12 cellular contexts compared by ENCODE assay signal in genomic region chrX:72069380-72070160, GRCh38.
DNase-seq lines count a peak whose midpoint lies in the region; ATAC-seq and TF ChIP-seq lines count a peak whose summit lies in the region.
"Had no signal": no experiment of that assay in that cellular context is flagged by ENCODE, and none has a peak within 500 bp of the region (broad histone marks: within the 10 kb centered on the region; RNA-seq: fewer than 3 reads in every experiment).

No MANE protein-coding gene starts in this region.

- no peak for ATAC-seq in stimulated activated effector memory CD8-positive, alpha-beta T cell treated with anti-CD3 and anti-CD28 coated beads, Interleukin-12 subunit alpha, Interleukin-12 subunit beta, amount 100 ng/mL, for 72 hours
- no peak for ATAC-seq in aorta (ENCODE audit: low FRiP score)

- TF ChIP-seq CTCF in WERI-Rb-1 (IDR thresholded peaks at IDR 0.05; ENCODE audit: low read depth, low read length), result no peak
- no peak for TF ChIP-seq CTCF in colonic mucosa (IDR thresholded peaks at IDR 0.05)

- peaks cover 34% of the 10 kb centered on the region for H3K4me1 Mint-ChIP-seq in stimulated activated effector memory CD8-positive, alpha-beta T cell treated with anti-CD3 and anti-CD28 coated beads, Interleukin-12 subunit alpha, Interleukin-12 subunit beta, amount 100 ng/mL, for 72 hours

- 48 to 51% methylated on average over 13 to 14 of the region's 14 CpGs for WGBS in aorta, 2 donors

- H3K9me3 Mint-ChIP-seq in stimulated activated effector memory CD8-positive, alpha-beta T cell treated with anti-CD3 and anti-CD28 coated beads, Interleukin-12 subunit alpha, Interleukin-12 subunit beta, amount 100 ng/mL, for 72 hours, result no peaks in the 10 kb centered on the region

- H3K27me3 ChIP-seq in WERI-Rb-1 (ENCODE audit: insufficient read depth, low read depth, severe bottlenecking), result no peaks in the 10 kb centered on the region
- H3K27me3 ChIP-seq in iPS-20b (ENCODE audit: insufficient read depth, low read length), result no peaks in the 10 kb centered on the region
- no peaks in the 10 kb centered on the region for H3K27me3 ChIP-seq in aorta (ENCODE audit: control insufficient read depth in 1 of 2, insufficient read depth in 2 of 2, low read length in 1 of 2)
- H3K27me3 ChIP-seq in colonic mucosa, result peaks cover 13% of the 10 kb centered on the region
- H3K27me3 ChIP-seq: ascending aorta had no signal

- H3K36me3 Mint-ChIP-seq in stimulated activated effector memory CD8-positive, alpha-beta T cell treated with anti-CD3 and anti-CD28 coated beads, Interleukin-12 subunit alpha, Interleukin-12 subunit beta, amount 100 ng/mL, for 72 hours, result no peaks in the 10 kb centered on the region

- H3K4me3 Mint-ChIP-seq in stimulated activated effector memory CD8-positive, alpha-beta T cell treated with anti-CD3 and anti-CD28 coated beads, Interleukin-12 subunit alpha, Interleukin-12 subunit beta, amount 100 ng/mL, for 72 hours, result peak overlapping the region; percentile 46

- H3K4me1 ChIP-seq in iPS-20b (ENCODE audit: insufficient read depth, low read length), result peaks cover 7% of the 10 kb centered on the region; the same call in 1 of the 2 replicates
- H3K4me1 ChIP-seq in aorta (ENCODE audit: control insufficient read depth in 1 of 2, insufficient read depth in 2 of 2, low read length in 2 of 2), result no peaks in the 10 kb centered on the region
- no peaks in the 10 kb centered on the region for H3K4me1 ChIP-seq in colonic mucosa
- H3K4me1 ChIP-seq: ascending aorta had no signal

- intact Hi-C loops in aorta (cut with DNase I) (no loop called here), colonic mucosa (cut with DNase I) (no loop called here)

- H3K4me3 ChIP-seq in WERI-Rb-1 (ENCODE audit: low read depth, low read length) (peak overlapping the region; percentile 40), iPS-20b (ENCODE audit: low read length) (peak overlapping the region; percentile 22; the same call in 1 of the 2 replicates), aorta (ENCODE audit: low read length in 2 of 2) (no peak overlapping the region), colonic mucosa (no peak overlapping the region)

- H3K36me3 ChIP-seq in WERI-Rb-1 (no peaks in the 10 kb centered on the region), iPS-20b (ENCODE audit: insufficient read depth, low read depth, low read length) (no peaks in the 10 kb centered on the region), aorta (ENCODE audit: control insufficient read depth in 1 of 2, insufficient read depth in 2 of 2, low read length in 1 of 2) (no peaks in the 10 kb centered on the region), colonic mucosa (no peaks in the 10 kb centered on the region)
- H3K36me3 ChIP-seq: ascending aorta had no signal

- no peak overlapping the region; the same call in none of the 2 replicates for H3K27ac ChIP-seq in WERI-Rb-1
- H3K27ac ChIP-seq in iPS-20b (ENCODE audit: low read length), result no peak overlapping the region
- H3K27ac ChIP-seq in aorta (ENCODE audit: low read depth in 1 of 2, low read length in 2 of 2), result no peak overlapping the region
- no peak overlapping the region for H3K27ac ChIP-seq in colonic mucosa
- H3K27ac ChIP-seq: ascending aorta, epithelial cell of prostate had no signal

- no peaks in the 10 kb centered on the region for H3K9me3 ChIP-seq in WERI-Rb-1 (ENCODE audit: severe bottlenecking)
- no peaks in the 10 kb centered on the region for H3K9me3 ChIP-seq in iPS-20b (ENCODE audit: insufficient read depth, low read depth, low read length)
- H3K9me3 ChIP-seq in aorta (ENCODE audit: control insufficient read depth, low read length), result no peaks in the 10 kb centered on the region
- H3K9me3 ChIP-seq in colonic mucosa, result no peaks in the 10 kb centered on the region
- H3K9me3 ChIP-seq: ascending aorta had no signal

- DNase-seq in NOMO-1 treated with DMSO at 0.1 percent for 48 hours (lab: John Stamatoyannopoulos, UW; ENCODE audit: unreplicated experiment), result peak; percentile 16
- DNase-seq in NOMO-1 treated with dmso at 0.1 percent for 144 hours (lab: John Stamatoyannopoulos, UW; ENCODE audit: unreplicated experiment), result no peak
- DNase-seq in WERI-Rb-1, result no peak
- DNase-seq in stimulated activated effector memory CD8-positive, alpha-beta T cell treated with anti-CD3 and anti-CD28 coated beads, Interleukin-12 subunit alpha, Interleukin-12 subunit beta, amount 100 ng/mL, for 72 hours (ENCODE audit: low spot score in 2 of 2), result no peak
- no peak for DNase-seq in aorta
- no peak for DNase-seq in kidney tubule cell (ENCODE audit: low spot score)
- no peak for DNase-seq in colonic mucosa
- DNase-seq: DMS 273 treated with DMSO at 0.1 percent for 48 hours, NCI-H2029 had no signal

- peak overlapping the region; percentile 59 for H3K27ac Mint-ChIP-seq in stimulated activated effector memory CD8-positive, alpha-beta T cell treated with anti-CD3 and anti-CD28 coated beads, Interleukin-12 subunit alpha, Interleukin-12 subunit beta, amount 100 ng/mL, for 72 hours

- no peak overlapping the region for H3K9ac ChIP-seq in iPS-20b (ENCODE audit: low read depth, low read length)
- no peak overlapping the region for H3K9ac ChIP-seq in colonic mucosa (ENCODE audit: low read depth in 2 of 2, low read length in 2 of 2)

Comparison
In these comparisons a context has a peak if more than half of its experiments do, and no peak if none do; other contexts are left out.
1. H3K4me3 ChIP-seq: peak in WERI-Rb-1 (single experiment) and iPS-20b (single experiment); none in aorta (0 of 2) and colonic mucosa (single experiment).